14 cellular contexts compared by ENCODE assay signal in the genomic region with DNA sequence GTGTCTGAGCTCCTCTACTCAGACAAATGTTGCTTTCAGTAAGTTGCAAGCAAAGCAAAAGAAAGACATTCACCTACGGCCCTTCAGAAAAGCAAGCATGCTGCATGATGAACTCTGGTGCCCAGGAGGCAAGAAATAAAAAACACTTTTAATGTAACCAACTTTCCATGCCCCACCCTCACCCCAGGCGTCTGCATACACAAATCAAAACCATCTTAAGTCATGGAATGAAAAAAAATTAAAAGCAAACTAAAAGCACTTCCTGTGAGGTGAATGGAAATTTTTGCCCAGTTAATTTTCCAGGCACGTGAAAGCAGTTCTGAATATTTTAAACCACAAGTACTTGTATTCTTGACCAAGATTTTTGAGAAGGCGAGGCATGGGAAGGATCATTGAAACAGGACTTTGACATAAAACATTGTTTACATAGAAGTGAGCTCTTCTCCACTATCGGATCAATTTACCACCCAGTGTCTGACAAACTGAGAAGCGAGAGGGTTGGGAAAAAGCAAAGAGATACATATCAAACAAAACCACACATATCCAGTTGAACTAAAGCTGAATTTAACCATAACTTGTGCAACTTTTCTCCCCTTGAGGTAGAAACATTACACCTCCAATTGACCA. TPM values are rescaled to one million over a fixed set of nuclear protein-coding genes. Genes with fewer than 3 reads are reported as not detected.
DNase-seq lines count a peak whose midpoint lies in the region; ATAC-seq and TF ChIP-seq lines count a peak whose summit lies in the region.
"Had no signal": no experiment of that assay in that cellular context is flagged by ENCODE, and none has a peak within 500 bp of the region (broad histone marks: within the 10 kb centered on the region; RNA-seq: fewer than 3 reads in every experiment).

No MANE protein-coding gene starts in this region.

- no peak for TF ChIP-seq CTCF in CD4-positive, alpha-beta T cell (IDR thresholded peaks at IDR 0.05)

- H3K9me3 Mint-ChIP-seq in CD4-positive, alpha-beta T cell: no peaks in the 10 kb centered on the region
- H3K9me3 Mint-ChIP-seq in activated naive CD8-positive, alpha-beta T cell treated with anti-CD3 and anti-CD28 coated beads for 36 hours: peaks cover 17% of the 10 kb centered on the region

- DNase-seq in CD4-positive, alpha-beta T cell: peak in 5 of 10 experiments; percentile 32 to 50 (median 44)
- DNase-seq in activated CD4-positive, alpha-beta T cell treated with anti-CD3 and anti-CD28 coated beads for 1 hour: peak; percentile 47
- peak; percentile 60 for DNase-seq in activated naive CD8-positive, alpha-beta T cell treated with anti-CD3 and anti-CD28 coated beads for 36 hours
- DNase-seq in stimulated activated CD4-positive, alpha-beta T cell treated with anti-CD3 and anti-CD28 coated beads, Interleukin-15, amount 100 ng/mL, for 1 hour (ENCODE audit: low read depth in 1 of 2, low spot score in 1 of 2): peak; percentile 15 to 39
- DNase-seq in NCI-H1105 (lab: John Stamatoyannopoulos, UW) (no peak), HCEC 1CT (no peak)
- DNase-seq: anterior cingulate cortex, head of caudate nucleus, KBM-7, left ventricle myocardium inferior, PC-3, upper lobe of left lung had no signal

- POLR2A ChIA-PET in CD4-positive, alpha-beta T cell (lab: Charles Lee): interaction anchor here (0.6 to 2.9 kb wide), 16 partner anchors 9 to 829 kb away, joined by 3 to 12 read pairs (median 4); a partner anchor contains a TSS

- TF ChIP-seq POLR2A in GM18505 (IDR thresholded peaks at IDR 0.05; ENCODE audit: borderline replicate concordance, extremely low read depth, insufficient read depth, insufficient read length): no peak

- no peaks in the 10 kb centered on the region for H3K9me3 ChIP-seq in CD4-positive, alpha-beta T cell (ENCODE audit: control insufficient read depth, low read length)
- H3K9me3 ChIP-seq: left ventricle myocardium inferior, upper lobe of left lung had no signal

- H3K4me1 Mint-ChIP-seq in CD4-positive, alpha-beta T cell (ENCODE audit: low read depth): peaks cover 72% of the 10 kb centered on the region
- H3K4me1 Mint-ChIP-seq in activated naive CD8-positive, alpha-beta T cell treated with anti-CD3 and anti-CD28 coated beads for 36 hours: peaks cover 51% of the 10 kb centered on the region

- ATAC-seq in CD4-positive, alpha-beta T cell (ENCODE audit: poor library complexity): peak; percentile 40
- no peak for ATAC-seq in HG02610 (IDR thresholded peaks at IDR 0.05; ENCODE audit: unreplicated experiment)
- no peak for ATAC-seq in GM18505 (IDR thresholded peaks at IDR 0.05; ENCODE audit: unreplicated experiment)
- ATAC-seq: PC-3 had no signal

- intact Hi-C loops in CD4-positive, alpha-beta T cell (cut with DNase I, micrococcal nuclease): loop anchor here (1.0 to 10.0 kb wide), 4 partner anchors 17 to 919 kb away; a partner anchor contains a TSS

- no peaks in the 10 kb centered on the region for H3K27me3 Mint-ChIP-seq in CD4-positive, alpha-beta T cell
- no peaks in the 10 kb centered on the region for H3K27me3 Mint-ChIP-seq in activated naive CD8-positive, alpha-beta T cell treated with anti-CD3 and anti-CD28 coated beads for 36 hours

- CTCF ChIA-PET in CD4-positive, alpha-beta T cell (lab: Charles Lee): interaction anchor here (0.9 to 2.0 kb wide), 4 partner anchors 9 to 119 kb away, joined by 3 to 6 read pairs (median 4); no protein-coding TSS in a partner anchor

- H3K27ac ChIP-seq in CD4-positive, alpha-beta T cell (ENCODE audit: low read depth, low read length): peak overlapping the region; percentile 67
- H3K27ac ChIP-seq: left ventricle myocardium inferior had no signal

- H3K4me3 Mint-ChIP-seq in CD4-positive, alpha-beta T cell: peak overlapping the region; percentile 83
- peak overlapping the region; percentile 66 for H3K4me3 Mint-ChIP-seq in activated naive CD8-positive, alpha-beta T cell treated with anti-CD3 and anti-CD28 coated beads for 36 hours

- peaks cover 27% of the 10 kb centered on the region for H3K36me3 Mint-ChIP-seq in CD4-positive, alpha-beta T cell (ENCODE audit: low read depth)
- H3K36me3 Mint-ChIP-seq in activated naive CD8-positive, alpha-beta T cell treated with anti-CD3 and anti-CD28 coated beads for 36 hours: peaks cover 49% of the 10 kb centered on the region

- peak overlapping the region; percentile 93 for H3K27ac Mint-ChIP-seq in CD4-positive, alpha-beta T cell
- peak overlapping the region; percentile 92 for H3K27ac Mint-ChIP-seq in activated naive CD8-positive, alpha-beta T cell treated with anti-CD3 and anti-CD28 coated beads for 36 hours

- H3K27me3 ChIP-seq in CD4-positive, alpha-beta T cell (ENCODE audit: control insufficient read depth, insufficient read depth, low read length): no peaks in the 10 kb centered on the region
- H3K27me3 ChIP-seq: upper lobe of left lung had no signal

RNA-seq across cellular contexts. Expression of a gene that starts 2.4 kb away (rescaled TPM):
- total RNA-seq in CD4-positive, alpha-beta T cell: 10 to 100 TPM; 93.3 to 98.1 TPM
- total RNA-seq in activated naive CD8-positive, alpha-beta T cell treated with anti-CD3 and anti-CD28 coated beads for 36 hours: 100 to 1,000 TPM in 1 of 2 experiments, 10 to 100 TPM in 1; 99.2 to 101 TPM
- total RNA-seq: left ventricle myocardium inferior, PC-3 had no signal

Comparison
In these comparisons a context has a peak if more than half of its experiments do, and no peak if none do; other contexts are left out.
1. DNase-seq: peak in activated CD4-positive, alpha-beta T cell treated with anti-CD3 and anti-CD28 coated beads for 1 hour (single experiment), activated naive CD8-positive, alpha-beta T cell treated with anti-CD3 and anti-CD28 coated beads for 36 hours (single experiment) and stimulated activated CD4-positive, alpha-beta T cell treated with anti-CD3 and anti-CD28 coated beads, Interleukin-15, amount 100 ng/mL, for 1 hour (2 of 2); none in NCI-H1105 (single experiment) and HCEC 1CT (single experiment).